ENCODE assay signal across 15 cellular contexts in the genomic region with DNA sequence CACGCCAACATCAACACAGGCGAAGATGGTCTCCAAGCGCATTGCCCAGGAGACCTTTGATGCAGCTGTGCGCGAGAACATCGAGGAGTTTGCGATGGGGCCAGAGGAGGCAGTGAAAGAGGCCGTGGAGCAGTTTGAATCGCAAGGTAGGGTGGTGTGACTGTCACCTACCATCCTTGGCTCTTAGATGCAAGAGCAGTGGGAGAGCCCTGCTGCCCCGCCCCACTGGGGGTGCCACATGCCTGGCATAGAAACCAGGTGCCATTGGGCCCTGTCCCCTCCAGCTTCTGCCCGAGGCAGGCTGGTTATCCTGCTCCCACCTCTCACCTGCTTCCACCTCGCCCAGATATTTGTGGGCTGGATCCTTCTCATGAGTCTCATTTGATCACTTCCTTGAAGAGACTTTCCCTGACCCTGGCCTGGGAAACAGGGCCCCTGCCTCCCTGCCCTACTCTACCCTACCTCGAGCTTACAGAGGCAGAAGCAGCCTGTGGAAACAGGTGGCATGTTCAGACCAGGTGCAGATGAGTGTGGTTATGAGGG. TPM values are rescaled to one million over a fixed set of nuclear protein-coding genes. Genes with fewer than 3 reads are reported as not detected.
A peak's percentile ranks its signal among the peaks of the same experiment; 100 is the strongest.
DNase-seq lines count a peak whose midpoint lies in the region; TF ChIP-seq lines count a peak whose summit lies in the region.
"Had no signal": no experiment of that assay in that cellular context is flagged by ENCODE, and none has a peak within 500 bp of the region (broad histone marks: within the 10 kb centered on the region; RNA-seq: fewer than 3 reads in every experiment).

No MANE protein-coding gene starts in this region.

- no peak overlapping the region for H2BK15ac ChIP-seq in neuronal stem cell (ENCODE audit: low read length)

- no peak overlapping the region for H2BK120ac ChIP-seq in neuronal stem cell (ENCODE audit: low read depth, low read length)

- no peak overlapping the region for H4K8ac ChIP-seq in neuronal stem cell (ENCODE audit: low read depth, low read length)

- H3K9ac ChIP-seq in neuronal stem cell (ENCODE audit: low read depth, low read length, poor library complexity), result no peak overlapping the region

- no TSS peak for BruUV-seq in PC-9 (replicated peaks; lab: Mats Ljungman, UMichigan)

- H3K9me3 ChIP-seq in PC-9 (ENCODE audit: insufficient read depth, low read depth), result no peaks in the 10 kb centered on the region
- peaks cover 1 to 7% of the 10 kb centered on the region in 2 donors for H3K9me3 ChIP-seq in neuronal stem cell (replicated peaks in 1 of 2; ENCODE audit: control insufficient read depth in 2 of 2, insufficient read depth in 1 of 2, low read depth in 1 of 2, low read length in 2 of 2)

- no peak overlapping the region for H3K23ac ChIP-seq in neuronal stem cell (ENCODE audit: low read depth, low read length, poor library complexity)

- no peak overlapping the region for H2AK5ac ChIP-seq in neuronal stem cell (ENCODE audit: low read depth, low read length)

- POLR2A ChIA-PET in PC-9 (lab: Charles Lee; ENCODE audit: unreplicated experiment), result interaction anchor here (0.7 kb wide), 1 partner anchor 248 kb away, joined by 3 read pairs; no protein-coding TSS in a partner anchor

- intact Hi-C loops in PC-9 (cut with micrococcal nuclease; ENCODE audit: unreplicated experiment), result no loop called here

- H4K91ac ChIP-seq in neuronal stem cell (ENCODE audit: low read depth, low read length, poor library complexity), result no peak overlapping the region

- no peaks in the 10 kb centered on the region for H3K27me3 ChIP-seq in PC-9 (ENCODE audit: insufficient read depth, low read depth)
- no peaks in the 10 kb centered on the region for H3K27me3 ChIP-seq in neuronal stem cell (ENCODE audit: control insufficient read depth in 3 of 3, insufficient read depth in 3 of 3, low read depth in 1 of 3, low read length in 3 of 3)

- CTCF ChIA-PET in PC-9 (lab: Charles Lee), result no interaction called here

- H2BK5ac ChIP-seq in neuronal stem cell (ENCODE audit: low read length), result peak overlapping the region; percentile 29

- DNase-seq in PC-9 (peak; percentile 31 to 89), neuronal stem cell (ENCODE audit: low spot score) (no peak), mesenteric fat pad (ENCODE audit: low spot score) (no peak), HUDEP-2 (lab: John Stamatoyannopoulos, UW; ENCODE audit: unreplicated experiment in 76 of 76) (no peak), NOMO-1 (lab: John Stamatoyannopoulos, UW; ENCODE audit: unreplicated experiment in 2 of 2) (no peak)
- DNase-seq: C1 segment of cervical spinal cord; Calu3; CD4-positive, alpha-beta memory T cell; COR-L47; DMS53; DMS79 treated with DMSO at 0.1 percent for 48 hours; GF-D8; H9 had no signal

- 0 out of 2 replicates have a peak, but pooled peaks cover 10% of the 10 kb centered on the region for H4K20me1 ChIP-seq in PC-9 (ENCODE audit: insufficient read depth)

- H3K4me1 ChIP-seq in PC-9 (replicated peaks; ENCODE audit: insufficient read depth) (peaks cover 29% of the 10 kb centered on the region), neuronal stem cell (ENCODE audit: control insufficient read depth in 2 of 2, insufficient read depth in 1 of 2, low read depth in 1 of 2, low read length in 2 of 2) (no peaks in the 10 kb centered on the region), urinary bladder (ENCODE audit: insufficient read depth) (no peaks in the 10 kb centered on the region)

- H3K4me2 ChIP-seq in PC-9 (peak overlapping the region; percentile 41), neuronal stem cell (ENCODE audit: insufficient read depth, low read length, poor library complexity, severe bottlenecking) (no peak overlapping the region)
- H3K4me2 ChIP-seq: GM23338 had no signal

- H3K27ac ChIP-seq in PC-9 (peak overlapping the region; percentile 68), neuronal stem cell (replicated peaks; ENCODE audit: low read length) (no peak overlapping the region), urinary bladder (ENCODE audit: low read depth) (peak overlapping the region; percentile 43)

- no peak overlapping the region for H2AFZ ChIP-seq in PC-9
- H2AFZ ChIP-seq in neuronal stem cell (ENCODE audit: low read length), result no peak overlapping the region
- H2AFZ ChIP-seq: GM23338 had no signal

- peaks cover 26% of the 10 kb centered on the region for H3K79me2 ChIP-seq in PC-9 (ENCODE audit: low read depth)

- TF ChIP-seq CTCF in PC-9 (conservative IDR thresholded peaks at IDR 0.05), result no peak

- no peak overlapping the region for H3K4ac ChIP-seq in neuronal stem cell (ENCODE audit: low read length)

- 0 out of 2 replicates have a peak, but pooled peaks cover 6% of the 10 kb centered on the region for H3K36me3 ChIP-seq in PC-9 (ENCODE audit: low read depth)
- H3K36me3 ChIP-seq in neuronal stem cell (replicated peaks in 1 of 2; ENCODE audit: control insufficient read depth in 2 of 2, insufficient read depth in 2 of 2, low read length in 2 of 2), result peaks cover 22 to 71% of the 10 kb centered on the region in 2 donors
- H3K36me3 ChIP-seq in urinary bladder (ENCODE audit: insufficient read depth), result no peaks in the 10 kb centered on the region

- H3K4me3 ChIP-seq in PC-9 (no peak overlapping the region), neuronal stem cell (ENCODE audit: low read length in 2 of 2) (peak overlapping the region in 1 of 2 donors; percentile 64), urinary bladder (ENCODE audit: low read depth, low read length) (no peak overlapping the region)
- H3K4me3 ChIP-seq: GM23338 had no signal

- H2BK12ac ChIP-seq in neuronal stem cell (ENCODE audit: low read length), result no peak overlapping the region

- H3K14ac ChIP-seq in neuronal stem cell (ENCODE audit: low read length), result peak overlapping the region; percentile 79

- peaks cover 5% of the 10 kb centered on the region; the same call in 1 of the 2 replicates for H3F3A ChIP-seq in PC-9 (ENCODE audit: insufficient read depth, low read depth)

- H3K79me1 ChIP-seq in neuronal stem cell (ENCODE audit: low read depth, low read length), result peaks cover 6% of the 10 kb centered on the region

- no CpG with 5 or more reads among the region's 13 CpGs for WGBS in neuronal stem cell (ENCODE audit: extremely low coverage in 2 of 2, insufficient read length in 2 of 2, insufficient replicate concordance in 1 of 2), 2 donors
- 94% methylated on average over 13 of the region's 13 CpGs for WGBS in urinary bladder

- H3K9me2 ChIP-seq in PC-9 (ENCODE audit: insufficient read depth), result no peaks in the 10 kb centered on the region

- no peak overlapping the region for H3K18ac ChIP-seq in neuronal stem cell (ENCODE audit: low read length)

RNA-seq across cellular contexts. Expression of a gene that starts 9.4 kb away (rescaled TPM):
- total RNA-seq in PC-9 (2021) (23.5 and 28.8 TPM in 2 replicates), urinary bladder (19.6 TPM), mesenteric fat pad (18.1 TPM)
- 15.0 TPM for polyA plus RNA-seq in neuronal stem cell (2013, experiment 1 of 2)
- polyA plus RNA-seq in neuronal stem cell (2013, experiment 2 of 2), result 14.5 TPM
- polyA plus RNA-seq in urinary bladder, result 20.3 TPM

RNA-seq across cellular contexts. Expression of a gene that starts 9.5 kb away (rescaled TPM):
- total RNA-seq in PC-9 (2021) (60.0 and 73.1 TPM in 2 replicates), urinary bladder (55.8 TPM), mesenteric fat pad (58.8 TPM)
- polyA plus RNA-seq in neuronal stem cell (2013, experiment 1 of 2), result 103 TPM
- 101 TPM for polyA plus RNA-seq in neuronal stem cell (2013, experiment 2 of 2)
- polyA plus RNA-seq in urinary bladder, result 36.3 TPM

RNA-seq across cellular contexts. Expression of a gene that starts 21.0 kb away (rescaled TPM):
- total RNA-seq in PC-9 (2021) (5.8 and 6.9 TPM in 2 replicates), urinary bladder (7.1 TPM), mesenteric fat pad (8.4 TPM)
- polyA plus RNA-seq in neuronal stem cell (2013, experiment 1 of 2), result 6.8 TPM
- polyA plus RNA-seq in neuronal stem cell (2013, experiment 2 of 2), result 7.2 TPM
- polyA plus RNA-seq in urinary bladder, result 14.8 TPM

Comparison
In these comparisons a context has a peak if more than half of its experiments do, and no peak if none do; other contexts are left out.
1. DNase-seq: peak in PC-9 (2 of 2); none in neuronal stem cell (single experiment), mesenteric fat pad (single experiment), HUDEP-2 (0 of 76) and NOMO-1 (0 of 2).